7 cellular contexts compared by ENCODE assay signal in the genomic region with DNA sequence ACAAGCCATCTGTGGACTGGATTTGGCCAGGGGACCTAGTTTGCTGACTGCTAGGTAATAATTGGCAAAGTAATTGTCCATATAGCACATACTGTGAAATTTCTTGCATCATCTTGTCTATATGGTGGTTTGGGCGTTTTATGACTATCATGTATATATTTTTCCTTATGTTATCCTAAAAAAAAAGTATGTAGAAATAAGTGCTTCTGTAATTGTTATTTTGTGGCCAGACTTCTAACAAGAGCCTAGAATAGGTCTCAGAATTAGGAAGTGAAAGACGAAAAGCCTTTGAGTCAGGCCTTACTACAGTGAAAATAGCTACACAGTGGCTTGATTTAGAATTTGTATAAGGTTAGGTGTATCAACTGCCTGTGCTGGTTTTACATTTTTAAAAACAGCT. TPM values are rescaled to one million over a fixed set of nuclear protein-coding genes. Genes with fewer than 3 reads are reported as not detected.
A peak's percentile ranks its signal among the peaks of the same experiment; 100 is the strongest.
DNase-seq lines count a peak whose midpoint lies in the region; ATAC-seq and TF ChIP-seq lines count a peak whose summit lies in the region.

No MANE protein-coding gene starts in this region.

- TF ChIP-seq CTCF in neural crest cell (conservative IDR thresholded peaks at IDR 0.05): no peak

- ATAC-seq in GM18868 (IDR thresholded peaks at IDR 0.05; ENCODE audit: unreplicated experiment) (peak; percentile 49), HG02571 (IDR thresholded peaks at IDR 0.05; ENCODE audit: unreplicated experiment) (peak; percentile 41)

- no peak overlapping the region for H3K27ac Mint-ChIP-seq in neural crest cell (ENCODE audit: unreplicated experiment)

- H3K36me3 Mint-ChIP-seq in neural crest cell (ENCODE audit: low read depth): peaks cover 2% of the 10 kb centered on the region

- H3K9me3 Mint-ChIP-seq in neural crest cell: no peaks in the 10 kb centered on the region

- H3K27me3 Mint-ChIP-seq in neural crest cell (ENCODE audit: low read depth): peaks cover 8% of the 10 kb centered on the region

- H3K4me1 Mint-ChIP-seq in neural crest cell: peaks cover 24% of the 10 kb centered on the region

- peak overlapping the region; percentile 28 for H3K4me3 Mint-ChIP-seq in neural crest cell

- DNase-seq in Kasumi-1 (lab: John Stamatoyannopoulos, UW) (peak; percentile 28 to 38), neural crest cell (ENCODE audit: low read depth, low spot score) (no peak), iPS-NIHi11 (ENCODE audit: low spot score) (no peak), NCI-H226 (no peak)
- no peak for DNase-seq in central memory CD4-positive, alpha-beta T cell

RNA-seq across cellular contexts. Expression of a gene that starts 4.2 kb away (rescaled TPM):
- total RNA-seq in neural crest cell: 57.1 and 59.2 TPM in 2 replicates

Comparison
In these comparisons a context has a peak if more than half of its experiments do, and no peak if none do; other contexts are left out.
1. DNase-seq: peak in Kasumi-1 (2 of 2); none in neural crest cell (single experiment), iPS-NIHi11 (single experiment), central memory CD4-positive, alpha-beta T cell (single experiment) and NCI-H226 (single experiment).